17 cellular contexts compared by ENCODE assay signal in the genomic region with DNA sequence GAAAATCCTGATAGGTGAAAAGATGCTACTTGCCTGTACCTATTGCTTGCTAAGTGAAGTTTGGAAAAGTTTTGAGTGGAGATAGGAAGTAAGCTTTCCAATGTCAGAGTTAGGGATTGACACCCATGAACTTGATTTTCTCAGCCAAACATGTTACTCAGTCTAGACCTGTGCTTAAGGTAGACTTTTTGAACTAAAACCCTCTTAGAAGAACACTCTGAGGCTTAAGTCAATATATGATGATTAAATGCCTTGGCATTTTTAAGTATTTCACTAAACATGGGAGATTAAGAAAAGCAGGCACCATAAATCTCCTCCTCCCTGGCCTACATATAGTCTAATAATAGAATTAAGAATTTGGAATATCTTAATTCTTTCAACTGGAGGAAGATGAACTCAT.
A peak's percentile ranks its signal among the peaks of the same experiment; 100 is the strongest.
DNase-seq lines count a peak whose midpoint lies in the region; ATAC-seq, FAIRE-seq and TF ChIP-seq lines count a peak whose summit lies in the region.
"Had no signal": no experiment of that assay in that cellular context is flagged by ENCODE, and none has a peak within 500 bp of the region (broad histone marks: within the 10 kb centered on the region; RNA-seq: fewer than 3 reads in every experiment).

No MANE protein-coding gene starts in this region.

- H3K4me3 ChIP-seq in RWPE2 (ENCODE audit: severe bottlenecking) (no peak overlapping the region), left lung (no peak overlapping the region), retinal pigment epithelial cell (ENCODE audit: low read length) (no peak overlapping the region), H7 (ENCODE audit: insufficient read depth, low read depth, low read length) (no peak overlapping the region)
- H3K4me3 ChIP-seq: HAP-1 had no signal

- H3K27me3 ChIP-seq in RWPE2 (ENCODE audit: insufficient read depth, poor library complexity, severe bottlenecking) (no peaks in the 10 kb centered on the region), left lung (no peaks in the 10 kb centered on the region), H7 (ENCODE audit: control insufficient read depth, insufficient read depth, low read length) (no peaks in the 10 kb centered on the region)

- no peak for DNase-seq in H54 (ENCODE audit: insufficient read length, low spot score)
- DNase-seq in RWPE2 (ENCODE audit: low spot score) = no peak
- DNase-seq in left lung = no peak
- peak; percentile 49 for DNase-seq in retinal pigment epithelial cell (ENCODE audit: low read depth)
- DNase-seq in GM12892 (ENCODE audit: insufficient read length) = no peak
- DNase-seq in H7 = no peak
- DNase-seq in activated CD4-positive, alpha-beta T cell treated with anti-CD3 and anti-CD28 coated beads for 4 hours = no peak
- DNase-seq in mesothelial cell of epicardium (ENCODE audit: low spot score in 2 of 2, unreplicated experiment in 2 of 2) = no peak
- DNase-seq: ACHN; AML-193; CD4-positive, alpha-beta memory T cell; DMS79 treated with DMSO at 0.1 percent for 48 hours; GF-D8; GOT3 had no signal

- H3K36me3 ChIP-seq in RWPE2 (ENCODE audit: low read depth) (no peaks in the 10 kb centered on the region), left lung (no peaks in the 10 kb centered on the region), H7 (replicated peaks; ENCODE audit: control insufficient read depth, insufficient read depth, low read length) (no peaks in the 10 kb centered on the region)
- H3K36me3 ChIP-seq: HAP-1 had no signal

- ATAC-seq in RWPE2 (ENCODE audit: low read depth) (peak; percentile 76), left lung (peak; percentile 89)

- TF ChIP-seq POLR2A in H54 (IDR thresholded peaks at IDR 0.05; ENCODE audit: low read depth, low read length) (no peak), GM12892 (IDR thresholded peaks at IDR 0.05; ENCODE audit: low read depth, low read length) (no peak)

- H3K36me3 Mint-ChIP-seq in mesothelial cell of epicardium = no peaks in the 10 kb centered on the region
- H3K36me3 Mint-ChIP-seq: CD4-positive, alpha-beta memory T cell had no signal

- H3K9me3 Mint-ChIP-seq in mesothelial cell of epicardium = no peaks in the 10 kb centered on the region

- H3K4me1 ChIP-seq in RWPE2 (ENCODE audit: insufficient read depth, poor library complexity, severe bottlenecking) (peaks cover 30% of the 10 kb centered on the region), left lung (no peaks in the 10 kb centered on the region)
- H3K4me1 ChIP-seq: HAP-1 had no signal

- H3K9me3 ChIP-seq in RWPE2 (ENCODE audit: severe bottlenecking) (no peaks in the 10 kb centered on the region), left lung (no peaks in the 10 kb centered on the region)
- H3K9me3 ChIP-seq: HAP-1 had no signal

- no peaks in the 10 kb centered on the region for H3K4me1 Mint-ChIP-seq in mesothelial cell of epicardium
- H3K4me1 Mint-ChIP-seq: CD4-positive, alpha-beta memory T cell had no signal

- H3K27me3 Mint-ChIP-seq in mesothelial cell of epicardium (ENCODE audit: low read depth) = no peaks in the 10 kb centered on the region
- H3K27me3 Mint-ChIP-seq: CD4-positive, alpha-beta memory T cell had no signal

- intact Hi-C loops in left lung (cut with DNase I) = no loop called here

- H3K27ac ChIP-seq in RWPE2 (ENCODE audit: poor library complexity, severe bottlenecking) (peak overlapping the region; percentile 27), left lung (no peak overlapping the region)
- H3K27ac ChIP-seq: C4-2B, KMS-11 had no signal

- FAIRE-seq in H54 (lab: Jason Lieb, UNC) (peak; percentile 27), GM12892 (lab: Jason Lieb, UNC) (no peak)

- no peak overlapping the region for H3K27ac Mint-ChIP-seq in mesothelial cell of epicardium
- H3K27ac Mint-ChIP-seq: CD4-positive, alpha-beta memory T cell had no signal

- TF ChIP-seq CTCF in RWPE2 (IDR thresholded peaks at IDR 0.05; ENCODE audit: poor library complexity, severe bottlenecking) (no peak), left lung (IDR thresholded peaks at IDR 0.05) (no peak), retinal pigment epithelial cell (conservative IDR thresholded peaks at IDR 0.05; ENCODE audit: low read depth, low read length) (no peak), mesothelial cell of epicardium (IDR thresholded peaks at IDR 0.05; ENCODE audit: unreplicated experiment) (no peak)

- no peak overlapping the region for H3K4me3 Mint-ChIP-seq in mesothelial cell of epicardium
- H3K4me3 Mint-ChIP-seq: CD4-positive, alpha-beta memory T cell had no signal
